ENCODE assay signal across 8 cellular contexts in the genomic region with DNA sequence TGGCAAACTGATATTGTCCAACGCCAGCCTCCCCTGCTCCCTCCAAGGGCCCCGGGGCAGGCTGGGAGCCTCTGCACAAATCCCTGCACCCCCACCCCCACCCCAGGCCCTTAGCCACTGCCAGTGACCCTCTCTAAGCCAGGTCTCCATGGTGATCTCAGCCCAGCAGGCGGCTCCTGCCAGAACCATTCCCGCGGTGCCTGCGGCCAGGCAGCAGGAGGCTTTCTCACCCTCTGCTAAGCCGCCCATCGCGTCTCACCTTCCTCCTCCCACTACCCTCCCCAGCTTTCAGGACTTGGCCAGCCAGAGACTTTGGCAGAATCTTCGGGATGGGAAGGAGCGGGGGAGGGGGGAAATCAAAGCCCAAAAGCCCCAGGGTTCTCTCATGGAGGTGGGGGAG. TPM values are rescaled to one million over a fixed set of nuclear protein-coding genes. Genes with fewer than 3 reads are reported as not detected.
DNase-seq lines count a peak whose midpoint lies in the region; ATAC-seq and TF ChIP-seq lines count a peak whose summit lies in the region.

No MANE protein-coding gene starts in this region.

- H2AFZ ChIP-seq in HCT116 (ENCODE audit: low read depth, low read length, poor library complexity, severe bottlenecking), result no peak overlapping the region
- no peak overlapping the region for H2AFZ ChIP-seq in hepatocyte
- no peak overlapping the region for H2AFZ ChIP-seq in smooth muscle cell (ENCODE audit: low read depth)

- H3K4me1 ChIP-seq in HCT116 (ENCODE audit: control insufficient read depth in 1 of 2, insufficient read depth in 2 of 2, low read length in 2 of 2), result peaks cover 56 to 67% of the 10 kb centered on the region in 2 experiments
- H3K4me1 ChIP-seq in hepatocyte (ENCODE audit: insufficient read depth), result peaks cover 56% of the 10 kb centered on the region
- H3K4me1 ChIP-seq in smooth muscle cell (ENCODE audit: low read depth), result peaks cover 29% of the 10 kb centered on the region

- DNase-seq in HCT116 (ENCODE audit: low read depth, low spot score) (no peak), amniotic epithelial cell (ENCODE audit: low read depth) (peak; percentile 84), hepatocyte (ENCODE audit: low spot score) (peak; percentile 80), smooth muscle cell (lab: John Stamatoyannopoulos, UW; ENCODE audit: unreplicated experiment) (no peak), COLO829 (ENCODE audit: low spot score) (no peak)

- RAD21 ChIA-PET in HCT116 (lab: Charles Lee; ENCODE audit: low non-redundant PET in 1 of 2, low total read pairs in 2 of 2, uncharacterized antibody in 2 of 2, unreplicated experiment in 2 of 2), result no interaction called here

- no peak for TF ChIP-seq POLR2A in HCT116 (IDR thresholded peaks at IDR 0.05; ENCODE audit: borderline replicate concordance, extremely low read depth, insufficient read depth, insufficient read length)

- H3K9me3 ChIP-seq in HCT116 (ENCODE audit: control insufficient read depth in 1 of 2, insufficient read depth in 1 of 2, low read depth in 1 of 2, low read length in 2 of 2) (no peaks in the 10 kb centered on the region), hepatocyte (ENCODE audit: low read depth) (no peaks in the 10 kb centered on the region), smooth muscle cell (replicated peaks; ENCODE audit: low read depth) (no peaks in the 10 kb centered on the region)

- H3K4me3 ChIP-seq in HCT116 (replicated peaks in 1 of 2; ENCODE audit: low read depth in 1 of 2, low read length in 2 of 2), result no peak overlapping the region
- H3K4me3 ChIP-seq in hepatocyte, result no peak overlapping the region
- no peak overlapping the region for H3K4me3 ChIP-seq in smooth muscle cell

- TF ChIP-seq CTCF in HCT116 (IDR thresholded peaks at IDR 0.05 in 2 of 3, conservative IDR thresholded peaks at IDR 0.05 in 1 of 3; ENCODE audit: borderline replicate concordance in 1 of 3, insufficient read depth in 1 of 3, low read depth in 2 of 3, low read length in 2 of 3) (no peak), hepatocyte (IDR thresholded peaks at IDR 0.05; ENCODE audit: poor library complexity) (no peak), smooth muscle cell (IDR thresholded peaks at IDR 0.05; ENCODE audit: borderline replicate concordance, insufficient read depth, poor library complexity, severe bottlenecking) (no peak)

- CTCF ChIA-PET in HCT116 (lab: Charles Lee), result no interaction called here

- ATAC-seq in HCT116 (no peak), GM21786 (IDR thresholded peaks at IDR 0.05; ENCODE audit: unreplicated experiment) (no peak), HG03280 (IDR thresholded peaks at IDR 0.05; ENCODE audit: unreplicated experiment) (no peak), GM21529 (IDR thresholded peaks at IDR 0.05; ENCODE audit: unreplicated experiment) (no peak)

- H3K27ac ChIP-seq in HCT116 (ENCODE audit: low read depth, low read length), result peak overlapping the region; percentile 91
- H3K27ac ChIP-seq in hepatocyte, result peak overlapping the region; percentile 77
- peak overlapping the region; percentile 97 for H3K27ac ChIP-seq in smooth muscle cell (ENCODE audit: low read depth)

- H3K27me3 ChIP-seq in HCT116 (ENCODE audit: insufficient read depth, low read length) (no peaks in the 10 kb centered on the region), hepatocyte (no peaks in the 10 kb centered on the region), smooth muscle cell (ENCODE audit: low read depth) (no peaks in the 10 kb centered on the region)

- WGBS in hepatocyte (ENCODE audit: low lambda C conversion rate, missing lambda C conversion rate), result 15% methylated on average over 11 of the region's 11 CpGs
- under 1% methylated on average over 11 of the region's 11 CpGs for WGBS in smooth muscle cell (ENCODE audit: low lambda C conversion rate)

- POLR2A ChIA-PET in HCT116 (lab: Charles Lee), result no interaction called here

- H3F3A ChIP-seq in smooth muscle cell (ENCODE audit: low read depth), result peaks cover 6% of the 10 kb centered on the region

- H3K4me2 ChIP-seq in HCT116 (ENCODE audit: low read length), result peak overlapping the region; percentile 80
- peak overlapping the region; percentile 64 for H3K4me2 ChIP-seq in hepatocyte
- H3K4me2 ChIP-seq in smooth muscle cell, result peak overlapping the region; percentile 57

- no peaks in the 10 kb centered on the region for H4K20me1 ChIP-seq in HCT116 (ENCODE audit: insufficient read depth)
- no peaks in the 10 kb centered on the region for H4K20me1 ChIP-seq in hepatocyte (ENCODE audit: insufficient read depth, poor library complexity, severe bottlenecking)
- H4K20me1 ChIP-seq in smooth muscle cell (ENCODE audit: low read depth), result peaks cover 71% of the 10 kb centered on the region

- intact Hi-C loops in HCT116 (cut with micrococcal nuclease), result no loop called here

- H3K36me3 ChIP-seq in HCT116 (ENCODE audit: control insufficient read depth in 1 of 2, insufficient read depth in 2 of 2, low read length in 2 of 2) (peaks cover 0 to 6% of the 10 kb centered on the region in 2 experiments; a peak in 1 of 4 replicates), hepatocyte (replicated peaks; ENCODE audit: insufficient read depth, low read depth) (no peaks in the 10 kb centered on the region), smooth muscle cell (ENCODE audit: low read depth) (no peaks in the 10 kb centered on the region)

- no peak for TF ChIP-seq RAD21 in HCT116 (IDR thresholded peaks at IDR 0.05; ENCODE audit: low read depth)

- H3K9me2 ChIP-seq in HCT116 (ENCODE audit: insufficient read depth), result no peaks in the 10 kb centered on the region
- H3K9me2 ChIP-seq in hepatocyte (replicated peaks; ENCODE audit: insufficient read depth), result no peaks in the 10 kb centered on the region

- no TSS peak for BruUV-seq in HCT116 (replicated peaks; lab: Mats Ljungman, UMichigan)

- H3K79me2 ChIP-seq in HCT116 (ENCODE audit: insufficient read depth, low read length) (peaks cover 24% of the 10 kb centered on the region), hepatocyte (peaks cover 69% of the 10 kb centered on the region), smooth muscle cell (ENCODE audit: low read depth) (peaks cover 13% of the 10 kb centered on the region)

- H3K9ac ChIP-seq in HCT116 (ENCODE audit: low read length), result peak overlapping the region; percentile 70
- no peak overlapping the region for H3K9ac ChIP-seq in smooth muscle cell (ENCODE audit: low read depth)

TF ChIP-seq in HCT116, 20 proteins besides CTCF, POLR2A, EP300 and RAD21:
- TF ChIP-seq ELF1 (IDR thresholded peaks at IDR 0.05; ENCODE audit: borderline replicate concordance, low read depth) (no peak), FOSL1 (IDR thresholded peaks at IDR 0.05; ENCODE audit: low read depth) (no peak), CEBPB (IDR thresholded peaks at IDR 0.05; ENCODE audit: low read depth) (no peak), YY1 (IDR thresholded peaks at IDR 0.05; ENCODE audit: extremely low read depth, insufficient replicate concordance, low read depth, low read length) (no peak), ZFX (IDR thresholded peaks at IDR 0.05) (no peak), POLR2AphosphoS5 (IDR thresholded peaks at IDR 0.05; ENCODE audit: low read depth, low read length) (no peak)
- TF ChIP-seq, protein P1, sequence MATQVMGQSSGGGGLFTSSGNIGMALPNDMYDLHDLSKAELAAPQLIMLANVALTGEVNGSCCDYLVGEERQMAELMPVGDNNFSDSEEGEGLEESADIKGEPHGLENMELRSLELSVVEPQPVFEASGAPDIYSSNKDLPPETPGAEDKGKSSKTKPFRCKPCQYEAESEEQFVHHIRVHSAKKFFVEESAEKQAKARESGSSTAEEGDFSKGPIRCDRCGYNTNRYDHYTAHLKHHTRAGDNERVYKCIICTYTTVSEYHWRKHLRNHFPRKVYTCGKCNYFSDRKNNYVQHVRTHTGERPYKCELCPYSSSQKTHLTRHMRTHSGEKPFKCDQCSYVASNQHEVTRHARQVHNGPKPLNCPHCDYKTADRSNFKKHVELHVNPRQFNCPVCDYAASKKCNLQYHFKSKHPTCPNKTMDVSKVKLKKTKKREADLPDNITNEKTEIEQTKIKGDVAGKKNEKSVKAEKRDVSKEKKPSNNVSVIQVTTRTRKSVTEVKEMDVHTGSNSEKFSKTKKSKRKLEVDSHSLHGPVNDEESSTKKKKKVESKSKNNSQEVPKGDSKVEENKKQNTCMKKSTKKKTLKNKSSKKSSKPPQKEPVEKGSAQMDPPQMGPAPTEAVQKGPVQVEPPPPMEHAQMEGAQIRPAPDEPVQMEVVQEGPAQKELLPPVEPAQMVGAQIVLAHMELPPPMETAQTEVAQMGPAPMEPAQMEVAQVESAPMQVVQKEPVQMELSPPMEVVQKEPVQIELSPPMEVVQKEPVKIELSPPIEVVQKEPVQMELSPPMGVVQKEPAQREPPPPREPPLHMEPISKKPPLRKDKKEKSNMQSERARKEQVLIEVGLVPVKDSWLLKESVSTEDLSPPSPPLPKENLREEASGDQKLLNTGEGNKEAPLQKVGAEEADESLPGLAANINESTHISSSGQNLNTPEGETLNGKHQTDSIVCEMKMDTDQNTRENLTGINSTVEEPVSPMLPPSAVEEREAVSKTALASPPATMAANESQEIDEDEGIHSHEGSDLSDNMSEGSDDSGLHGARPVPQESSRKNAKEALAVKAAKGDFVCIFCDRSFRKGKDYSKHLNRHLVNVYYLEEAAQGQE (IDR thresholded peaks at IDR 0.05; ENCODE audit: low read depth), result no peak
- TF ChIP-seq, protein P2, sequence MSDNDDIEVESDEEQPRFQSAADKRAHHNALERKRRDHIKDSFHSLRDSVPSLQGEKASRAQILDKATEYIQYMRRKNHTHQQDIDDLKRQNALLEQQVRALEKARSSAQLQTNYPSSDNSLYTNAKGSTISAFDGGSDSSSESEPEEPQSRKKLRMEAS (IDR thresholded peaks at IDR 0.05), result no peak

RNA-seq across cellular contexts. Expression of a gene that starts 46.8 kb away (rescaled TPM):
- total RNA-seq in HCT116 (2021; ENCODE audit: unreplicated experiment) (111 TPM), hepatocyte (25.2 and 28.5 TPM in 2 replicates), smooth muscle cell (26.7 and 34.3 TPM in 2 replicates)
- polyA plus RNA-seq in HCT116 (2012), result 78.7 and 84.7 TPM in 2 replicates
- polyA plus RNA-seq in hepatocyte (45.6 and 61.1 TPM in 2 replicates), smooth muscle cell (46.1 and 76.2 TPM in 2 replicates)

Comparison
In these comparisons a context has a peak if more than half of its experiments do, and no peak if none do; other contexts are left out.
1. DNase-seq: peak in amniotic epithelial cell (single experiment) and hepatocyte (single experiment); none in HCT116 (single experiment), smooth muscle cell (single experiment) and COLO829 (single experiment).
2. Peak in every context shown above with its lines, with median percentiles within 50 percentile points of each other: H3K27ac ChIP-seq and H3K4me2 ChIP-seq.